ENCODE assay signal across 10 cellular contexts in the genomic region with DNA sequence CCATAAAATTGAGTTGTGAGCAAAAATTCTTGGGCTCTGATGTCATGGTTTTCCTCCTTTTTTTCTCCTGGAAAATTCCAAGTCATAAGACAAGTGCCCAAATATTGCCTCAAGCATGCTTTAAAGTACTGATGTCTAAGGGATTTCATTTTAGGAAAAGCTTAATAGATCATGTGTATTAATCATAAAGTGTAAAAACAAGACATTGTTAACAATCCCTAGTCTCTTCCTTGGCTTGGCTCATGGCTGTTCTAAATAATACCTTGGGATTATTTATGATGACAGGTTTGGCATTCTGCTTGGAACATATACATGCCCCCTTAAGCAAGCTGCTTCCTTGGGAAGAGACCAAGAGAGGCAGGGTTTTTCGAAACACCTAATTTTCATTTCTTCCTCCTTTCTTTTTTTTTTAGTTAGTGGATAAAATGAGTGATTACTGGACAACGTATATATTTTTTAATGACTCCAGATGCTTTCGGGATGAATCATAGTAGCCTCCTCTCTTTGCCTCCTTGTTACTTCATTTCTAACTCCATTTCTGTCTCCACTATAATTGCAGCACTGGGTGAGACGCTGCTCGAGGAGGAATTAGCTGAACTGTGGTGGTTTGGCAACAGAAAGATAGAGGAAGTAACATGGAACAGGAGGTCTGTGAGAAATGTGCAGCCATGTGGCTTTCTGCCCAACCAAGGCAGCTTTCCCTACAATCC.
DNase-seq lines count a peak whose midpoint lies in the region; ATAC-seq, FAIRE-seq and TF ChIP-seq lines count a peak whose summit lies in the region.
"Had no signal": no experiment of that assay in that cellular context is flagged by ENCODE, and none has a peak within 500 bp of the region (broad histone marks: within the 10 kb centered on the region; RNA-seq: fewer than 3 reads in every experiment).

No MANE protein-coding gene starts in this region.

- TF ChIP-seq CTCF in foreskin fibroblast (IDR thresholded peaks at IDR 0.05; ENCODE audit: low read depth, low read length) (no peak), upper lobe of left lung (IDR thresholded peaks at IDR 0.05) (no peak)

- no peak for TF ChIP-seq POLR2A in upper lobe of left lung (IDR thresholded peaks at IDR 0.05)

- no peak for ATAC-seq in activated CD4-positive, alpha-beta T cell treated with anti-CD3 and anti-CD28 coated beads for 36 hours
- ATAC-seq in upper lobe of left lung (ENCODE audit: low FRiP score in 2 of 2) = peak; percentile 45 to 91
- ATAC-seq in HG03442 (IDR thresholded peaks at IDR 0.05; ENCODE audit: unreplicated experiment) = no peak

- no peaks in the 10 kb centered on the region for H3K36me3 ChIP-seq in upper lobe of left lung
- H3K36me3 ChIP-seq: thoracic aorta had no signal

- H3K27ac Mint-ChIP-seq in activated CD4-positive, alpha-beta T cell treated with anti-CD3 and anti-CD28 coated beads for 36 hours = peak overlapping the region; percentile 49
- H3K27ac Mint-ChIP-seq: CD4-positive, alpha-beta T cell had no signal

- H3K4me1 ChIP-seq in upper lobe of left lung = peaks cover 0 to 12% (median 7%) of the 10 kb centered on the region in 4 donors

- no peaks in the 10 kb centered on the region for H3K27me3 Mint-ChIP-seq in activated CD4-positive, alpha-beta T cell treated with anti-CD3 and anti-CD28 coated beads for 36 hours
- H3K27me3 Mint-ChIP-seq: CD4-positive, alpha-beta T cell had no signal

- no peaks in the 10 kb centered on the region for H3K9me3 ChIP-seq in upper lobe of left lung
- H3K9me3 ChIP-seq: thoracic aorta had no signal

- H3K27me3 ChIP-seq in upper lobe of left lung = no peaks in the 10 kb centered on the region

- CTCF ChIA-PET in activated CD4-positive, alpha-beta T cell treated with anti-CD3 and anti-CD28 coated beads for 36 hours (lab: Charles Lee) = interaction anchor here (0.6 to 1.7 kb wide), 3 partner anchors 68 to 786 kb away, joined by 3 to 8 read pairs (median 3); no protein-coding TSS in a partner anchor

- intact Hi-C loops in activated CD4-positive, alpha-beta T cell treated with anti-CD3 and anti-CD28 coated beads for 36 hours (cut with DNase I, micrococcal nuclease) = loop anchor here (2.0 to 10.0 kb wide), 4 partner anchors 48 to 548 kb away; no protein-coding TSS in a partner anchor

- peaks cover 39% of the 10 kb centered on the region for H3K4me1 Mint-ChIP-seq in activated CD4-positive, alpha-beta T cell treated with anti-CD3 and anti-CD28 coated beads for 36 hours

- FAIRE-seq in RCC 7860 (lab: Jason Lieb, UNC) = no peak

- H3K4me3 ChIP-seq in foreskin fibroblast (ENCODE audit: low read depth in 1 of 2, low read length in 2 of 2) (no peak overlapping the region), upper lobe of left lung (no peak overlapping the region)
- H3K4me3 ChIP-seq: thoracic aorta had no signal

- peaks cover 3% of the 10 kb centered on the region for H3K9me3 Mint-ChIP-seq in activated CD4-positive, alpha-beta T cell treated with anti-CD3 and anti-CD28 coated beads for 36 hours (ENCODE audit: low read depth)
- H3K9me3 Mint-ChIP-seq: CD4-positive, alpha-beta T cell had no signal

- H3K27ac ChIP-seq in upper lobe of left lung = no peak overlapping the region
- H3K27ac ChIP-seq: thoracic aorta had no signal

- WGBS in upper lobe of left lung, 2 donors = 35% methylated on average over 5 of the region's 5 CpGs

- H3K4me3 Mint-ChIP-seq in activated CD4-positive, alpha-beta T cell treated with anti-CD3 and anti-CD28 coated beads for 36 hours = no peak overlapping the region
- H3K4me3 Mint-ChIP-seq: CD4-positive, alpha-beta T cell had no signal

- DNase-seq in activated CD4-positive, alpha-beta T cell treated with anti-CD3 and anti-CD28 coated beads for 36 hours = no peak
- DNase-seq in activated CD4-positive, alpha-beta T cell treated with anti-CD3 and anti-CD28 coated beads, Interleukin-2, amount 50 U/mL, for 48 hours = no peak
- DNase-seq in RPMI7951 (ENCODE audit: low read depth) (peak; percentile 96), foreskin fibroblast (peak; percentile 28 to 51), upper lobe of left lung (peak in 1 of 2 donors; percentile 23), RCC 7860 (ENCODE audit: low spot score) (no peak)
- DNase-seq in activated CD4-positive, CD25-positive, alpha-beta regulatory T cell treated with anti-CD3 and anti-CD28 coated beads, Interleukin-2, amount 50 U/mL, for 72 hours = no peak
- DNase-seq: CD4-positive, alpha-beta T cell had no signal

- TF ChIP-seq EP300 in upper lobe of left lung (IDR thresholded peaks at IDR 0.05) = no peak

- POLR2A ChIA-PET in activated CD4-positive, alpha-beta T cell treated with anti-CD3 and anti-CD28 coated beads for 36 hours (lab: Charles Lee) = no interaction called here

- peaks cover 3% of the 10 kb centered on the region for H3K36me3 Mint-ChIP-seq in activated CD4-positive, alpha-beta T cell treated with anti-CD3 and anti-CD28 coated beads for 36 hours (ENCODE audit: low read depth)

Comparison
In these comparisons a context has a peak if more than half of its experiments do, and no peak if none do; other contexts are left out.
1. ATAC-seq: peak in upper lobe of left lung (2 of 2); none in activated CD4-positive, alpha-beta T cell treated with anti-CD3 and anti-CD28 coated beads for 36 hours (single experiment) and HG03442 (single experiment).
2. DNase-seq: peak in RPMI7951 (single experiment) and foreskin fibroblast (2 of 2); none in activated CD4-positive, alpha-beta T cell treated with anti-CD3 and anti-CD28 coated beads for 36 hours (single experiment), activated CD4-positive, alpha-beta T cell treated with anti-CD3 and anti-CD28 coated beads, Interleukin-2, amount 50 U/mL, for 48 hours (0 of 2), activated CD4-positive, CD25-positive, alpha-beta regulatory T cell treated with anti-CD3 and anti-CD28 coated beads, Interleukin-2, amount 50 U/mL, for 72 hours (single experiment) and RCC 7860 (single experiment).